ENCODE assay signal across 34 cellular contexts in genomic region chr7:127893547-127893946, GRCh38.
"Had no signal": no experiment of that assay in that cellular context is flagged by ENCODE, and none has a peak within 500 bp of the region (broad histone marks: within the 10 kb centered on the region; RNA-seq: fewer than 3 reads in every experiment).

No MANE protein-coding gene starts in this region.

- H3K4me1 ChIP-seq: SJCRH30 had no signal

- H3K27me3 ChIP-seq: ascending aorta, SJCRH30 had no signal

- H3K27me3 Mint-ChIP-seq: activated B cell treated with CpG ODN at 0.5 μM for 24 hours; activated CD4-positive, alpha-beta memory T cell treated with anti-CD3 and anti-CD28 coated beads for 36 hours; activated naive CD4-positive, alpha-beta T cell treated with anti-CD3 and anti-CD28 coated beads, Interleukin-2, amount 50 U/mL, for 24 hours; activated naive CD8-positive, alpha-beta T cell treated with anti-CD3 and anti-CD28 coated beads, Interleukin-2, amount 10 ng/mL, durations not matched to agents 7 days and 5 days had no signal

- H3K4me3 ChIP-seq: ascending aorta, K562, SJCRH30 had no signal

- ATAC-seq: activated T-cell treated with anti-CD3 and anti-CD28 coated beads, Interleukin-2, amount 50 U/mL, for 72 hours; Panc1 had no signal

- H3K4me1 Mint-ChIP-seq: activated B cell treated with CpG ODN at 0.5 μM for 24 hours had no signal

- H3K27ac Mint-ChIP-seq: activated B cell treated with CpG ODN at 0.5 μM for 24 hours; activated CD4-positive, alpha-beta memory T cell treated with anti-CD3 and anti-CD28 coated beads for 36 hours; activated naive CD8-positive, alpha-beta T cell treated with anti-CD3 and anti-CD28 coated beads, Interleukin-2, amount 10 ng/mL, durations not matched to agents 7 days and 5 days; activated T-cell treated with anti-CD3 and anti-CD28 coated beads, Interleukin-2, amount 50 U/mL, for 72 hours; activated T-helper 2 cell treated with anti-CD3 and anti-CD28 coated beads, Interferon-gamma antibody, Interleukin-2, Interleukin-4, amounts not matched to agents 10 μg/mL and 5 μg/mL and 100 μg/mL, durations not matched to agents 14 hours and 24 hours and 36 hours had no signal

- H3K9me3 ChIP-seq: ascending aorta, SJCRH30 had no signal

- DNase-seq: activated B cell treated with CpG ODN at 0.5 μM for 24 hours; activated CD4-positive, alpha-beta memory T cell treated with anti-CD3 and anti-CD28 coated beads for 36 hours; activated CD4-positive, alpha-beta T cell treated with anti-CD3 and anti-CD28 coated beads for 4 hours; activated CD4-positive, alpha-beta T cell treated with anti-CD3 and anti-CD28 coated beads, Interleukin-2, amount 50 U/mL, for 1 hour; activated CD4-positive, CD25-positive, alpha-beta regulatory T cell treated with anti-CD3 and anti-CD28 coated beads, Interleukin-2, amount 50 U/mL, for 72 hours; activated CD8-positive, alpha-beta memory T cell treated with anti-CD3 and anti-CD28 coated beads, Interleukin-2, amount 50 U/mL, for 4 hours; activated gamma-delta T cell; activated naive CD4-positive, alpha-beta T cell treated with Interleukin-2 at 50 U/mL for 16 hours; activated naive CD8-positive, alpha-beta T cell treated with anti-CD3 and anti-CD28 coated beads, Interleukin-2, amount 10 ng/mL, durations not matched to agents 7 days and 5 days; activated T-cell treated with anti-CD3 and anti-CD28 coated beads for 4 hours; activated T-cell treated with anti-CD3 and anti-CD28 coated beads, Interleukin-2, amount 50 U/mL, for 72 hours; amygdala; NCI-H1048; NCI-H1105 treated with DMSO at 0.1 percent for 48 hours; NCI-H1436 treated with DMSO at 0.1 percent for 48 hours; NCI-H1694 treated with DMSO at 0.1 percent for 48 hours; NCI-H2029; NCI-H2171 treated with DMSO at 0.1 percent for 48 hours; NCI-H2227 treated with DMSO at 0.1 percent for 48 hours; NCI-H524; NCI-H69; NCI-H82; SHP77; SJCRH30; SW 1271; T-helper 1 cell; T-helper 2 cell; T-helper 9 cell had no signal

- H3K9me3 Mint-ChIP-seq: activated CD4-positive, alpha-beta memory T cell treated with anti-CD3 and anti-CD28 coated beads for 36 hours; activated naive CD4-positive, alpha-beta T cell treated with anti-CD3 and anti-CD28 coated beads, Interleukin-2, amount 50 U/mL, for 24 hours; activated naive CD8-positive, alpha-beta T cell treated with anti-CD3 and anti-CD28 coated beads, Interleukin-2, amount 10 ng/mL, durations not matched to agents 7 days and 5 days; activated T-cell treated with anti-CD3 and anti-CD28 coated beads, Interleukin-2, amount 50 U/mL, for 72 hours; activated T-helper 2 cell treated with anti-CD3 and anti-CD28 coated beads, Interferon-gamma antibody, Interleukin-2, Interleukin-4, amounts not matched to agents 10 μg/mL and 5 μg/mL and 100 μg/mL, durations not matched to agents 14 hours and 24 hours and 36 hours had no signal

- H3K27ac ChIP-seq: ascending aorta, SJCRH30, VCaP had no signal

- H3K4me3 Mint-ChIP-seq: activated B cell treated with CpG ODN at 0.5 μM for 24 hours; activated CD4-positive, alpha-beta memory T cell treated with anti-CD3 and anti-CD28 coated beads for 36 hours; activated naive CD4-positive, alpha-beta T cell treated with anti-CD3 and anti-CD28 coated beads, Interleukin-2, amount 50 U/mL, for 24 hours; activated naive CD8-positive, alpha-beta T cell treated with anti-CD3 and anti-CD28 coated beads, Interleukin-2, amount 10 ng/mL, durations not matched to agents 7 days and 5 days; activated T-cell treated with anti-CD3 and anti-CD28 coated beads, Interleukin-2, amount 50 U/mL, for 72 hours had no signal
